11 cellular contexts compared by ENCODE assay signal in the genomic region with DNA sequence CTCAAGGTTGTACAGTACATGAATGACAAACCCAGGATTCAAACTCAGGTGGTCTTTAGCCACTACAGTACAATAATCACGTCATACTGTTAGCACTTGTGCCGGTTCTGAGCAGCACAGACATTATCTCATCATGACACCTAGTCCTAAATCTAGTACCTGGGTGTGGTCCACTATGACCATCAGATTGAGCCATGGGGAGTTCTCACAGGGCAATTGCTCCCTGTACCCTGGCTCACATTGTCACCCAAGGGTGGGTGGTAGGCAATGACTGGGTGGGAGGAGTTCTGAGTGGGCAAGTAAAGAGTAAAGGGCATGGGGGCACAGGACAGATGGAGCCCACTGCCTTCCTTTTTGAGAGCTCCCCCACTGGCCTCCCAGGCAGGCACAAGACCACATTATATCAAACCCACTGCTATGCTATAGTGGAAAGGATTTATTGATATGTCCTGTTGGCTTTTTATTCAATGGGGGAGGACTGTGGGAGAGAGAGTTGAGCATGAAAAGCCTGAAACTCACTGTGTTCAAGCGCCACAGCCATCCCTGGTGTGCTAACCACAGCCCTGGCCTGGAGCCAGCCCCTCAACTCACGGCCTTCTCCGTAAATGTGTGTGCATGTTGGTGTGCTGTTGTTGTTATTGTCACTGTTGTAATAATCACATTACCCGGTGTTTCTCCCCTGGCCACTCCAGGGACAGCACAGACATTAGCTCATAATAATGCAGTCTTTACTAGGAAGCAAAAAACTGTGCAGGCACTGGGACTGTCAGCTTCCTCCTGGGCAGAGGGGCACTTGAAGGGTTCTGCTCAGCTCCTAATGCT. TPM values are rescaled to one million over a fixed set of nuclear protein-coding genes. Genes with fewer than 3 reads are reported as not detected.
A peak's percentile ranks its signal among the peaks of the same experiment; 100 is the strongest.
DNase-seq lines count a peak whose midpoint lies in the region; ATAC-seq and TF ChIP-seq lines count a peak whose summit lies in the region.
"Had no signal": no experiment of that assay in that cellular context is flagged by ENCODE, and none has a peak within 500 bp of the region (broad histone marks: within the 10 kb centered on the region; RNA-seq: fewer than 3 reads in every experiment).

No MANE protein-coding gene starts in this region.

- no peak for TF ChIP-seq CTCF in thoracic aorta (IDR thresholded peaks at IDR 0.05)

- DNase-seq in NCI-H748 (lab: John Stamatoyannopoulos, UW; ENCODE audit: unreplicated experiment), result peak; percentile 26
- DNase-seq in NCI-H748 treated with DMSO at 0.1 percent for 48 hours (lab: John Stamatoyannopoulos, UW), result no peak
- peak; percentile 39 for DNase-seq in iris pigment epithelial cell (ENCODE audit: low read depth)
- no peak for DNase-seq in thoracic aorta (ENCODE audit: low spot score)
- no peak for DNase-seq in COLO829 (ENCODE audit: low spot score)
- no peak for DNase-seq in NCI-H226
- DNase-seq: activated CD4-positive, alpha-beta T cell treated with anti-CD3 and anti-CD28 coated beads for 1 hour had no signal

- ATAC-seq in thoracic aorta (ENCODE audit: insufficient number of reproducible peaks, low FRiP score, low read depth) (no peak), HG02759 (IDR thresholded peaks at IDR 0.05; ENCODE audit: unreplicated experiment) (no peak)
- ATAC-seq: Panc1 had no signal

- H3K4me3 ChIP-seq in thoracic aorta, result no peak overlapping the region

- no peaks in the 10 kb centered on the region for H3K36me3 ChIP-seq in thoracic aorta
- H3K36me3 ChIP-seq: neutrophil had no signal

- H3K27me3 ChIP-seq in thoracic aorta (replicated peaks; ENCODE audit: insufficient read depth), result no peaks in the 10 kb centered on the region

- no peaks in the 10 kb centered on the region for H3K9me3 ChIP-seq in thoracic aorta
- H3K9me3 ChIP-seq: neutrophil had no signal

- peak overlapping the region; percentile 91 for H3K27ac ChIP-seq in angular gyrus (ENCODE audit: low read depth, low read length)
- H3K27ac ChIP-seq in thoracic aorta, result peak overlapping the region; percentile 87
- H3K27ac ChIP-seq: neutrophil had no signal

- H3K4me1 ChIP-seq in thoracic aorta (ENCODE audit: control insufficient read depth in 1 of 2, low read depth in 2 of 2), result peaks cover 53 to 100% of the 10 kb centered on the region in 2 donors

RNA-seq across cellular contexts. Expression of a gene that starts 27.3 kb away (rescaled TPM):
- total RNA-seq in thoracic aorta, result 100 to 1,000 TPM; 104 to 123 TPM

Comparison
In these comparisons a context has a peak if more than half of its experiments do, and no peak if none do; other contexts are left out.
1. DNase-seq: peak in NCI-H748 (single experiment) and iris pigment epithelial cell (single experiment); none in NCI-H748 treated with DMSO at 0.1 percent for 48 hours (single experiment), thoracic aorta (single experiment), COLO829 (single experiment) and NCI-H226 (single experiment).